10 cellular contexts compared by ENCODE assay signal in the genomic region with DNA sequence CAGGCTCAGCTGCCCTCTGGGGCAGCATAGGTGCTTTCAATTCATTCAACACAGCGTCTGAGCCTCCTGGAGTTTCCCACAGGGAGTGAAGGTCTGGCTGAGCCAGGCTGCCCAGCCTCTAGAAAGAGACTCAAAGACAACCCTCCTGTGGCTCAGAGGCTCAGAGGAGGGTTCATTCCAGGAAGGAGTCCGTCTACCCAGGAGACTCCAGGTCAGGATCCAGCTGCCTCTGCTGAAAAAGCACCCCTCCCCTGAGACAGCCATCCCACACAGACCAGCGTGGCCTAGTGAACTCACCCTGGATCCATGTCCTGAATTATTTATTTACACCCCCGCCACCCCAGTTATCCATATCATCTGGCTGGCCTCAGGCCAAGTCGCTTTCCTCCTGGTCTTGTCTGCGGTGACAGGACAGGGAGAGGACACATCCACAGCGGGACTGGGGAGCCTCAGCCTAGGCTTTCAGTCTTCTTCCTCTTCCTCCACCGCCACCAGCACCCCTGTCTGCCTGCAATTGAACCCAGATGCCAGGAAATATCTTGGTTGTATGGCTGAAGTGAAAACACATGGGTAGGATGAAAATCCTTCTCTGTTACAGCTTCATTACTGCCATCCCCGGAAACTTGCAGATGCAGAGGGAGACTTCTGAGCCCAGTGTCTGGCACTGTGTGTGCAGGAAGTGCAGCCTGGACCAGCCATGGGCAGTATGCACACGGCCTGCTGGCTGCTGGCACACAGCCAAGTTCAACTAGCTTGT. TPM values are rescaled to one million over a fixed set of nuclear protein-coding genes. Genes with fewer than 3 reads are reported as not detected.
DNase-seq lines count a peak whose midpoint lies in the region; ATAC-seq and TF ChIP-seq lines count a peak whose summit lies in the region.
"Had no signal": no experiment of that assay in that cellular context is flagged by ENCODE, and none has a peak within 500 bp of the region (broad histone marks: within the 10 kb centered on the region; RNA-seq: fewer than 3 reads in every experiment).

No MANE protein-coding gene starts in this region.

- H3K79me2 ChIP-seq in PC-9 (ENCODE audit: low read depth) = no peaks in the 10 kb centered on the region

- no peak for ATAC-seq in GM21447 (IDR thresholded peaks at IDR 0.05; ENCODE audit: unreplicated experiment)
- ATAC-seq: gastrocnemius medialis had no signal

- H3K9me3 ChIP-seq in PC-9 (ENCODE audit: insufficient read depth, low read depth) = no peaks in the 10 kb centered on the region
- H3K9me3 ChIP-seq: gastrocnemius medialis had no signal

- no peak overlapping the region for H2AFZ ChIP-seq in PC-9

- no peaks in the 10 kb centered on the region for H3K9me3 Mint-ChIP-seq in activated T-cell treated with anti-CD3 and anti-CD28 coated beads, Interleukin-2, amount 50 U/mL, for 24 hours

- no peaks in the 10 kb centered on the region for H3K36me3 Mint-ChIP-seq in activated T-cell treated with anti-CD3 and anti-CD28 coated beads, Interleukin-2, amount 50 U/mL, for 24 hours (ENCODE audit: low read depth)

- no peaks in the 10 kb centered on the region for H3F3A ChIP-seq in PC-9 (ENCODE audit: insufficient read depth, low read depth)

- H3K27me3 Mint-ChIP-seq in activated T-cell treated with anti-CD3 and anti-CD28 coated beads, Interleukin-2, amount 50 U/mL, for 24 hours = peaks cover 6% of the 10 kb centered on the region

- BruUV-seq in PC-9 (replicated peaks; lab: Mats Ljungman, UMichigan) = no TSS peak

- H4K20me1 ChIP-seq in PC-9 (ENCODE audit: insufficient read depth) = no peaks in the 10 kb centered on the region

- intact Hi-C loops in PC-9 (cut with micrococcal nuclease; ENCODE audit: unreplicated experiment) = no loop called here

- H3K27me3 ChIP-seq in PC-9 (ENCODE audit: insufficient read depth, low read depth) = peaks cover 40% of the 10 kb centered on the region
- H3K27me3 ChIP-seq: gastrocnemius medialis had no signal

- no peak for TF ChIP-seq CTCF in PC-9 (conservative IDR thresholded peaks at IDR 0.05)

- no peaks in the 10 kb centered on the region for H3K9me2 ChIP-seq in PC-9 (ENCODE audit: insufficient read depth)

- H3K4me2 ChIP-seq in PC-9 = no peak overlapping the region

- H3K36me3 ChIP-seq in PC-9 (ENCODE audit: low read depth) = no peaks in the 10 kb centered on the region
- H3K36me3 ChIP-seq: gastrocnemius medialis had no signal

- DNase-seq in CD1c-positive myeloid dendritic cell (ENCODE audit: extremely low spot score) (peak; percentile 15), NCI-H2029 treated with DMSO at 0.1 percent for 48 hours (lab: John Stamatoyannopoulos, UW) (peak; percentile 19), dermis microvascular lymphatic vessel endothelial cell (ENCODE audit: low read depth in 2 of 2) (peak; percentile 20 to 66), mucosa of gallbladder (ENCODE audit: low spot score) (peak; percentile 13), PC-9 (no peak), iPS-NIHi7 (ENCODE audit: extremely low spot score) (no peak)
- DNase-seq in activated T-cell treated with anti-CD3 and anti-CD28 coated beads, Interleukin-2, amount 50 U/mL, for 24 hours = no peak
- DNase-seq: gastrocnemius medialis, occipital lobe had no signal

- no peaks in the 10 kb centered on the region for H3K4me1 Mint-ChIP-seq in activated T-cell treated with anti-CD3 and anti-CD28 coated beads, Interleukin-2, amount 50 U/mL, for 24 hours (ENCODE audit: low read depth)

- CTCF ChIA-PET in PC-9 (lab: Charles Lee) = no interaction called here

- H3K4me3 ChIP-seq in PC-9 = no peak overlapping the region
- H3K4me3 ChIP-seq: gastrocnemius medialis had no signal

- H3K4me3 Mint-ChIP-seq in activated T-cell treated with anti-CD3 and anti-CD28 coated beads, Interleukin-2, amount 50 U/mL, for 24 hours = no peak overlapping the region

- no peaks in the 10 kb centered on the region for H3K4me1 ChIP-seq in PC-9 (replicated peaks; ENCODE audit: insufficient read depth)
- H3K4me1 ChIP-seq: gastrocnemius medialis had no signal

- no peak overlapping the region for H3K27ac ChIP-seq in PC-9
- H3K27ac ChIP-seq: gastrocnemius medialis had no signal

- H3K27ac Mint-ChIP-seq in activated T-cell treated with anti-CD3 and anti-CD28 coated beads, Interleukin-2, amount 50 U/mL, for 24 hours = no peak overlapping the region

- POLR2A ChIA-PET in PC-9 (lab: Charles Lee; ENCODE audit: unreplicated experiment) = no interaction called here

RNA-seq across cellular contexts. Expression of a gene that starts 44.0 kb away (rescaled TPM):
- total RNA-seq in dermis microvascular lymphatic vessel endothelial cell = 0.76 and 4.7 TPM in 2 replicates
- 2.5 TPM for total RNA-seq in mucosa of gallbladder
- total RNA-seq in PC-9 (2021) = 0.73 and 1.6 TPM in 2 replicates

Comparison
In these comparisons a context has a peak if more than half of its experiments do, and no peak if none do; other contexts are left out.
1. DNase-seq: peak in CD1c-positive myeloid dendritic cell (single experiment), NCI-H2029 treated with DMSO at 0.1 percent for 48 hours (single experiment), dermis microvascular lymphatic vessel endothelial cell (2 of 2) and mucosa of gallbladder (single experiment); none in PC-9 (0 of 2), activated T-cell treated with anti-CD3 and anti-CD28 coated beads, Interleukin-2, amount 50 U/mL, for 24 hours (single experiment) and iPS-NIHi7 (single experiment).